Comparison of ENCODE assay signal across 8 cellular contexts in the genomic region with DNA sequence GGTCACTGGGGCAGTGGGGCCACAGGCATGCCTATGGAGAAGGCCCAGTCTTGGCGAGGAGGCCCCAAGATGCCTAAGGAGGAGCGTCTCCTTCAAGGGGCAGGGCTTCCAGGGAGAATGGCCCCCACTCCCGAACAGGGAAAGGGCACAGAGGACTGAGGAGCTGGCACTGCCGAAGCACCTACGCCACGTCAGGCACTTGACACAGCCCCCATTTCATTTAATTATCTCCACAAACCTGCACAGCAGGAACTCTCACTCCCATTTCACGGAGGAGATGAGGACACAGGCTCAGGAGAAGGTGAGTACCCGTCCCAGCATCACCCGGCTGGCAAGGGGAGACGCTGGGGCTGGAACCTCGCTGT. TPM values are rescaled to one million over a fixed set of nuclear protein-coding genes. Genes with fewer than 3 reads are reported as not detected.
DNase-seq lines count a peak whose midpoint lies in the region; FAIRE-seq and TF ChIP-seq lines count a peak whose summit lies in the region.

No MANE protein-coding gene starts in this region.

- H3K36me3 ChIP-seq in HEK293 (ENCODE audit: control insufficient read depth in 2 of 2, insufficient read depth in 1 of 2, low read length in 2 of 2): no peaks in the 10 kb centered on the region
- H3K36me3 ChIP-seq in muscle layer of colon (ENCODE audit: insufficient read depth, low read length): no peaks in the 10 kb centered on the region

- H3K9me3 ChIP-seq in AG04450 (ENCODE audit: control insufficient read depth, insufficient read depth, low read length) (no peaks in the 10 kb centered on the region), HEK293 (ENCODE audit: control insufficient read depth, insufficient read depth, low read depth, low read length) (no peaks in the 10 kb centered on the region), muscle layer of colon (ENCODE audit: low read length) (no peaks in the 10 kb centered on the region)

- DNase-seq in AG04450 (ENCODE audit: low read depth, low spot score) (no peak), cardiac fibroblast (ENCODE audit: low read depth in 2 of 2) (no peak), epidermal melanocyte (ENCODE audit: insufficient read length, low spot score) (no peak), GM12892 (ENCODE audit: insufficient read length) (no peak), SHP77 treated with DMSO at 0.1 percent for 48 hours (lab: John Stamatoyannopoulos, UW) (no peak), NCI-H526 treated with DMSO at 0.1 percent for 48 hours (lab: John Stamatoyannopoulos, UW) (no peak)

- H3K4me3 ChIP-seq in AG04450 (ENCODE audit: low read depth, low read length): peak overlapping the region; percentile 60
- no peak overlapping the region; the same call in 1 of the 2 replicates for H3K4me3 ChIP-seq in HEK293 (ENCODE audit: low read depth, low read length)
- peak overlapping the region; percentile 43 to 55 for H3K4me3 ChIP-seq in cardiac fibroblast (replicated peaks in 1 of 2; ENCODE audit: low read depth in 2 of 2, low read length in 2 of 2)
- peak overlapping the region; percentile 54 to 67 for H3K4me3 ChIP-seq in muscle layer of colon (ENCODE audit: low read depth in 1 of 2, low read length in 2 of 2)

- H3K9ac ChIP-seq in muscle layer of colon (ENCODE audit: low read length): no peak overlapping the region

- no peak for TF ChIP-seq POLR2A in GM12892 (IDR thresholded peaks at IDR 0.05; ENCODE audit: low read depth, low read length)

- H3K4me1 ChIP-seq in HEK293 (ENCODE audit: control insufficient read depth, insufficient read depth, low read length) (peaks cover 8% of the 10 kb centered on the region), muscle layer of colon (ENCODE audit: insufficient read depth, low read length) (peaks cover 18% of the 10 kb centered on the region)

- FAIRE-seq in GM12892 (lab: Jason Lieb, UNC): no peak

- no peak overlapping the region for H3K27ac ChIP-seq in AG04450 (ENCODE audit: low read depth, low read length)
- H3K27ac ChIP-seq in HEK293 (ENCODE audit: extremely low read depth, low read depth, low read length): no peak overlapping the region; the same call in 1 of the 2 replicates
- H3K27ac ChIP-seq in muscle layer of colon (ENCODE audit: low read depth, low read length): peak overlapping the region; percentile 58

- CTCF ChIA-PET in AG04450 (lab: Charles Lee): interaction anchor here (1.5 to 1.6 kb wide), 2 partner anchors 12 to 28 kb away, joined by 3 to 8 read pairs; no protein-coding TSS in a partner anchor
- CTCF ChIA-PET in HEK293 (lab: Yijun Ruan, JAX): interaction anchor here (0.6 kb wide), 1 partner anchor 302 kb away, joined by 4 read pairs; no protein-coding TSS in a partner anchor

- H3K27me3 ChIP-seq in AG04450 (ENCODE audit: control insufficient read depth, insufficient read depth, low read length): no peaks in the 10 kb centered on the region
- H3K27me3 ChIP-seq in muscle layer of colon (ENCODE audit: control insufficient read depth in 1 of 2, insufficient read depth in 2 of 2, low read length in 2 of 2): peaks cover 0 to 14% of the 10 kb centered on the region in 2 donors

- POLR2A ChIA-PET in AG04450 (lab: Yijun Ruan, JAX): interaction anchor here (1.7 kb wide), 1 partner anchor 26 kb away, joined by 9 read pairs; a partner anchor contains a TSS
- POLR2A ChIA-PET in HEK293 (lab: Yijun Ruan, JAX): no interaction called here

- TF ChIP-seq CTCF in AG04450 (IDR thresholded peaks at IDR 0.05; ENCODE audit: low read depth, low read length): no peak
- no peak for TF ChIP-seq CTCF in HEK293 (tag by site-specific recombination; IDR thresholded peaks at IDR 0.05)
- TF ChIP-seq CTCF in cardiac fibroblast (IDR thresholded peaks at IDR 0.05; ENCODE audit: low read depth, low read length): no peak

TF ChIP-seq in HEK293, 187 proteins besides CTCF, POLR2A, EP300 and RAD21:
- TF ChIP-seq WT1 (tag by site-specific recombination; IDR thresholded peaks at IDR 0.05) (peak; percentile 84), TCF7L2 (IDR thresholded peaks at IDR 0.05; ENCODE audit: borderline replicate concordance, low read depth, low read length) (no peak), ZNF335 (tag by site-specific recombination; conservative IDR thresholded peaks at IDR 0.05) (peak; percentile 76), ZNF423 (tag by site-specific recombination; IDR thresholded peaks at IDR 0.05) (no peak), ZNF561 (tag by site-specific recombination; IDR thresholded peaks at IDR 0.05; ENCODE audit: borderline replicate concordance) (no peak), GLI4 (tag by site-specific recombination; IDR thresholded peaks at IDR 0.05) (no peak), IKZF3 (tag by site-specific recombination; IDR thresholded peaks at IDR 0.05) (0 out of 2 replicates have a peak, but pooled peaks have one; percentile 29), ZNF341 (tag by site-specific recombination; IDR thresholded peaks at IDR 0.05; ENCODE audit: low read depth) (peak; percentile 79), PRDM1 (tag by site-specific recombination; IDR thresholded peaks at IDR 0.05) (peak; percentile 16; the same call in 1 of the 2 replicates), ZSCAN16 (tag by site-specific recombination; IDR thresholded peaks at IDR 0.05) (no peak), ZNF473 (tag by site-specific recombination; IDR thresholded peaks at IDR 0.05) (no peak), HOXC10 (CRISPR knock-in tag; IDR thresholded peaks at IDR 0.05) (no peak), ZNF184 (tag by site-specific recombination; IDR thresholded peaks at IDR 0.05) (no peak), SP3 (tag by site-specific recombination; IDR thresholded peaks at IDR 0.05) (0 out of 2 replicates have a peak, but pooled peaks have one; percentile 1), SP7 (tag by site-specific recombination; IDR thresholded peaks at IDR 0.05) (0 out of 2 replicates have a peak, but pooled peaks have one; percentile 21), ZNF626 (tag by site-specific recombination; IDR thresholded peaks at IDR 0.05) (no peak), ZNF37A (tag by site-specific recombination; IDR thresholded peaks at IDR 0.05) (no peak)
- TF ChIP-seq, protein P1, sequence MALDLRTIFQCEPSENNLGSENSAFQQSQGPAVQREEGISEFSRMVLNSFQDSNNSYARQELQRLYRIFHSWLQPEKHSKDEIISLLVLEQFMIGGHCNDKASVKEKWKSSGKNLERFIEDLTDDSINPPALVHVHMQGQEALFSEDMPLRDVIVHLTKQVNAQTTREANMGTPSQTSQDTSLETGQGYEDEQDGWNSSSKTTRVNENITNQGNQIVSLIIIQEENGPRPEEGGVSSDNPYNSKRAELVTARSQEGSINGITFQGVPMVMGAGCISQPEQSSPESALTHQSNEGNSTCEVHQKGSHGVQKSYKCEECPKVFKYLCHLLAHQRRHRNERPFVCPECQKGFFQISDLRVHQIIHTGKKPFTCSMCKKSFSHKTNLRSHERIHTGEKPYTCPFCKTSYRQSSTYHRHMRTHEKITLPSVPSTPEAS (tag by site-specific recombination; IDR thresholded peaks at IDR 0.05): no peak
- TF ChIP-seq, protein P2, sequence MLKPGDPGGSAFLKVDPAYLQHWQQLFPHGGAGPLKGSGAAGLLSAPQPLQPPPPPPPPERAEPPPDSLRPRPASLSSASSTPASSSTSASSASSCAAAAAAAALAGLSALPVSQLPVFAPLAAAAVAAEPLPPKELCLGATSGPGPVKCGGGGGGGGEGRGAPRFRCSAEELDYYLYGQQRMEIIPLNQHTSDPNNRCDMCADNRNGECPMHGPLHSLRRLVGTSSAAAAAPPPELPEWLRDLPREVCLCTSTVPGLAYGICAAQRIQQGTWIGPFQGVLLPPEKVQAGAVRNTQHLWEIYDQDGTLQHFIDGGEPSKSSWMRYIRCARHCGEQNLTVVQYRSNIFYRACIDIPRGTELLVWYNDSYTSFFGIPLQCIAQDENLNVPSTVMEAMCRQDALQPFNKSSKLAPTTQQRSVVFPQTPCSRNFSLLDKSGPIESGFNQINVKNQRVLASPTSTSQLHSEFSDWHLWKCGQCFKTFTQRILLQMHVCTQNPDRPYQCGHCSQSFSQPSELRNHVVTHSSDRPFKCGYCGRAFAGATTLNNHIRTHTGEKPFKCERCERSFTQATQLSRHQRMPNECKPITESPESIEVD (tag by site-specific recombination; IDR thresholded peaks at IDR 0.05): no peak
- TF ChIP-seq, protein P3, sequence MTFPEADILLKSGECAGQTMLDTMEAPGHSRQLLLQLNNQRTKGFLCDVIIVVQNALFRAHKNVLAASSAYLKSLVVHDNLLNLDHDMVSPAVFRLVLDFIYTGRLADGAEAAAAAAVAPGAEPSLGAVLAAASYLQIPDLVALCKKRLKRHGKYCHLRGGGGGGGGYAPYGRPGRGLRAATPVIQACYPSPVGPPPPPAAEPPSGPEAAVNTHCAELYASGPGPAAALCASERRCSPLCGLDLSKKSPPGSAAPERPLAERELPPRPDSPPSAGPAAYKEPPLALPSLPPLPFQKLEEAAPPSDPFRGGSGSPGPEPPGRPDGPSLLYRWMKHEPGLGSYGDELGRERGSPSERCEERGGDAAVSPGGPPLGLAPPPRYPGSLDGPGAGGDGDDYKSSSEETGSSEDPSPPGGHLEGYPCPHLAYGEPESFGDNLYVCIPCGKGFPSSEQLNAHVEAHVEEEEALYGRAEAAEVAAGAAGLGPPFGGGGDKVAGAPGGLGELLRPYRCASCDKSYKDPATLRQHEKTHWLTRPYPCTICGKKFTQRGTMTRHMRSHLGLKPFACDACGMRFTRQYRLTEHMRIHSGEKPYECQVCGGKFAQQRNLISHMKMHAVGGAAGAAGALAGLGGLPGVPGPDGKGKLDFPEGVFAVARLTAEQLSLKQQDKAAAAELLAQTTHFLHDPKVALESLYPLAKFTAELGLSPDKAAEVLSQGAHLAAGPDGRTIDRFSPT (tag by site-specific recombination; IDR thresholded peaks at IDR 0.05): peak; percentile 58; the same call in 1 of the 2 replicates

RNA-seq across cellular contexts. Expression of a gene that starts 26.0 kb away (rescaled TPM):
- 17.0 and 24.5 TPM in 2 replicates for polyA plus RNA-seq in AG04450 (2011; rRNA removed)
- 32.1 and 36.9 TPM in 2 replicates for polyA minus RNA-seq in AG04450 (2011; rRNA and poly(A)+ RNA removed)
- 23.9 TPM for polyA plus RNA-seq in GM12892 (2012; ENCODE audit: missing spikeins)

RNA-seq across cellular contexts. Expression of a gene that starts 51.8 kb away (rescaled TPM):
- 85.3 and 107 TPM in 2 replicates for polyA plus RNA-seq in AG04450 (2011; rRNA removed)
- polyA minus RNA-seq in AG04450 (2011; rRNA and poly(A)+ RNA removed): 55.5 and 80.5 TPM in 2 replicates
- polyA plus RNA-seq in GM12892 (2012; ENCODE audit: missing spikeins): 59.5 TPM

RNA-seq across cellular contexts. Expression of a gene that starts 52.4 kb away (rescaled TPM):
- 24.7 and 36.9 TPM in 2 replicates for polyA plus RNA-seq in AG04450 (2011; rRNA removed)
- polyA minus RNA-seq in AG04450 (2011; rRNA and poly(A)+ RNA removed): 39.7 and 40.2 TPM in 2 replicates
- polyA plus RNA-seq in GM12892 (2012; ENCODE audit: missing spikeins): 1.3 TPM
